In genomic region chr13:80454245-80454644, GRCh38 we compare ENCODE assay signal across 9 cellular contexts.
DNase-seq lines count a peak whose midpoint lies in the region; ATAC-seq, FAIRE-seq and TF ChIP-seq lines count a peak whose summit lies in the region.
"Had no signal": no experiment of that assay in that cellular context is flagged by ENCODE, and none has a peak within 500 bp of the region (broad histone marks: within the 10 kb centered on the region; RNA-seq: fewer than 3 reads in every experiment).

No MANE protein-coding gene starts in this region.

- FAIRE-seq in GM12891 (lab: Jason Lieb, UNC): no peak

- no peak for TF ChIP-seq CTCF in choroid plexus epithelial cell (conservative IDR thresholded peaks at IDR 0.05; ENCODE audit: low read depth, low read length)

- DNase-seq in GM12891 (ENCODE audit: insufficient read length, low spot score) (no peak), choroid plexus epithelial cell (ENCODE audit: low read depth) (peak; percentile 89), NCI-H1092 treated with DMSO at 0.1 percent for 48 hours (lab: John Stamatoyannopoulos, UW) (no peak), GM19240 (ENCODE audit: insufficient read length, low spot score) (no peak), H7 (no peak), SW480 (ENCODE audit: low spot score) (no peak)
- peak; percentile 92 for DNase-seq in Jurkat, Clone E6-1 (ENCODE audit: low read depth, low spot score)
- DNase-seq: sigmoid colon had no signal

- ATAC-seq in GM21737 (IDR thresholded peaks at IDR 0.05; ENCODE audit: unreplicated experiment): peak; percentile 77

- no peaks in the 10 kb centered on the region for H3K27me3 ChIP-seq in H7 (ENCODE audit: control insufficient read depth, insufficient read depth, low read length)
- H3K27me3 ChIP-seq: sigmoid colon had no signal

- no peak for TF ChIP-seq POLR2A in GM12891 (IDR thresholded peaks at IDR 0.05; ENCODE audit: low read depth, low read length)

- H3K36me3 ChIP-seq in H7 (replicated peaks; ENCODE audit: control insufficient read depth, insufficient read depth, low read length): no peaks in the 10 kb centered on the region
- H3K36me3 ChIP-seq: sigmoid colon had no signal

- no peak overlapping the region for H3K4me3 ChIP-seq in Jurkat, Clone E6-1 (ENCODE audit: low read length)
- H3K4me3 ChIP-seq in choroid plexus epithelial cell (ENCODE audit: low read depth, low read length): no peak overlapping the region
- no peak overlapping the region for H3K4me3 ChIP-seq in H7 (ENCODE audit: insufficient read depth, low read depth, low read length)
- H3K4me3 ChIP-seq: sigmoid colon had no signal

TF ChIP-seq in GM12891, 5 proteins besides CTCF, POLR2A, EP300 and RAD21:
- no peak for TF ChIP-seq TAF1 (IDR thresholded peaks at IDR 0.05; ENCODE audit: low read depth, low read length)
- peak; percentile 88 for TF ChIP-seq SPI1 (IDR thresholded peaks at IDR 0.05; ENCODE audit: low read depth, low read length)
TF ChIP-seq in GM12891: peak in this region for 1.

Comparison
In these comparisons a context has a peak if more than half of its experiments do, and no peak if none do; other contexts are left out.
1. DNase-seq: peak in Jurkat, Clone E6-1 (single experiment) and choroid plexus epithelial cell (single experiment); none in GM12891 (single experiment), NCI-H1092 treated with DMSO at 0.1 percent for 48 hours (single experiment), GM19240 (single experiment), H7 (single experiment) and SW480 (single experiment).